13 cellular contexts compared by ENCODE assay signal in genomic region chr12:12542964-12543363, GRCh38.
"Had no signal": no experiment of that assay in that cellular context is flagged by ENCODE, and none has a peak within 500 bp of the region (broad histone marks: within the 10 kb centered on the region; RNA-seq: fewer than 3 reads in every experiment).

No MANE protein-coding gene starts in this region.

- H3K9me3 Mint-ChIP-seq: activated CD8-positive, alpha-beta T cell treated with anti-CD3 and anti-CD28 coated beads for 36 hours; activated naive CD4-positive, alpha-beta T cell treated with anti-CD3 and anti-CD28 coated beads for 36 hours; central memory CD8-positive, alpha-beta T cell; natural killer cell treated with Interleukin-12 subunit alpha and Interleukin-12 subunit beta and Interleukin-15 and Interleukin-18, amount 100 ng/mL, for 72 hours had no signal

- ATAC-seq: activated CD8-positive, alpha-beta T cell treated with anti-CD3 and anti-CD28 coated beads for 36 hours; natural killer cell treated with Interleukin-12 subunit alpha and Interleukin-12 subunit beta and Interleukin-15 and Interleukin-18, amount 100 ng/mL, for 72 hours had no signal

- H3K27ac Mint-ChIP-seq: activated CD8-positive, alpha-beta T cell treated with anti-CD3 and anti-CD28 coated beads for 36 hours; activated naive CD4-positive, alpha-beta T cell treated with anti-CD3 and anti-CD28 coated beads for 36 hours; natural killer cell treated with Interleukin-12 subunit alpha and Interleukin-12 subunit beta and Interleukin-15 and Interleukin-18, amount 100 ng/mL, for 72 hours had no signal

- H3K27me3 Mint-ChIP-seq: activated CD8-positive, alpha-beta T cell treated with anti-CD3 and anti-CD28 coated beads for 36 hours; central memory CD8-positive, alpha-beta T cell; natural killer cell treated with Interleukin-12 subunit alpha and Interleukin-12 subunit beta and Interleukin-15 and Interleukin-18, amount 100 ng/mL, for 72 hours had no signal

- H3K36me3 ChIP-seq: thyroid gland, uterus had no signal

- H3K4me1 ChIP-seq: uterus had no signal

- H3K27me3 ChIP-seq: thyroid gland, uterus had no signal

- H3K36me3 Mint-ChIP-seq: natural killer cell treated with Interleukin-12 subunit alpha and Interleukin-12 subunit beta and Interleukin-15 and Interleukin-18, amount 100 ng/mL, for 72 hours had no signal

- DNase-seq: activated CD8-positive, alpha-beta memory T cell treated with anti-CD3 and anti-CD28 coated beads, Interleukin-2, amount 50 U/mL, for 4 hours; activated CD8-positive, alpha-beta T cell treated with anti-CD3 and anti-CD28 coated beads for 36 hours; activated naive CD4-positive, alpha-beta T cell treated with anti-CD3 and anti-CD28 coated beads for 36 hours; effector memory CD4-positive, alpha-beta T cell; hippocampal formation; kidney glomerular epithelial cell; thyroid gland; uterus had no signal

- H3K27ac ChIP-seq: epithelial cell of prostate, thyroid gland, uterus, VCaP had no signal

- H3K4me3 ChIP-seq: lung, thyroid gland, uterus had no signal

- H3K9me3 ChIP-seq: thyroid gland, uterus had no signal

- H3K4me3 Mint-ChIP-seq: activated CD8-positive, alpha-beta T cell treated with anti-CD3 and anti-CD28 coated beads for 36 hours; activated naive CD4-positive, alpha-beta T cell treated with anti-CD3 and anti-CD28 coated beads for 36 hours; central memory CD8-positive, alpha-beta T cell; natural killer cell treated with Interleukin-12 subunit alpha and Interleukin-12 subunit beta and Interleukin-15 and Interleukin-18, amount 100 ng/mL, for 72 hours had no signal
